Comparison of ENCODE assay signal across 8 cellular contexts in the genomic region with DNA sequence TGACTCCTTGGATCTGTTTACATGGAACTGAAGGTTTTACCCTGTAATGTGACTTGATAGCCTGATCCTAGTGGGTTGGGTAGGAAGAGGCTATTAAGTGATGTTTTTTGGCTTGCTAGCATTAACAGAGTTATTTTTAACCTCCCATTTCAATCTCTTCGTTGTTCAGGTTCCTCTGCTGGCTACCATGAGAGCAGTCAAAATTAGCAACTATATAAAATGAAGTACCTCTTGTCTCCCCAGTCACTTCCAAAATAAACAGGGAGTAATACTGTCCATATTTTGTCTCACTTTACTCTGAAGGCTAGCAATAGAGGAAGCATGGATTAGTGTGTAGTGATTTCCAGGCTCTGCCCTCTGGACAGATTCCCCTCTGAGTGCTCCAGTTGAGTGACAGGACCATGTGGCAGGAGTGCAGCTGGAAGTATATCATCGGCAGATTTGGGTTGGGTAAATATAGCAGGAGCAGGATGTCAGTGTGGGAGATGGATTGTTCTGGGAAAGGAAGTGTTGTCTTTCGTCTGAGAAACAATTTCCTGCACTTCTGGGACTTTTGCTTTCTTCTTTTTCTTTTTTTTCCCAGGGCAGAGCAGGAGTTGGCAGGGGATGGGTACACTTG. TPM values are rescaled to one million over a fixed set of nuclear protein-coding genes. Genes with fewer than 3 reads are reported as not detected.
A peak's percentile ranks its signal among the peaks of the same experiment; 100 is the strongest.
DNase-seq lines count a peak whose midpoint lies in the region; ATAC-seq and TF ChIP-seq lines count a peak whose summit lies in the region.
"Had no signal": no experiment of that assay in that cellular context is flagged by ENCODE, and none has a peak within 500 bp of the region (broad histone marks: within the 10 kb centered on the region; RNA-seq: fewer than 3 reads in every experiment).

No MANE protein-coding gene starts in this region.

- H3K9me3 Mint-ChIP-seq in HFFc6 = no peaks in the 10 kb centered on the region

- TF ChIP-seq CTCF in HFFc6 (IDR thresholded peaks at IDR 0.05) (no peak), gastroesophageal sphincter (IDR thresholded peaks at IDR 0.05) (no peak)

- peaks cover 33% of the 10 kb centered on the region for H3K4me1 Mint-ChIP-seq in HFFc6 (ENCODE audit: low read depth)

- H3K27ac ChIP-seq in gastroesophageal sphincter = peak overlapping the region; percentile 42 to 44 (median 42)

- no peaks in the 10 kb centered on the region for H3K9me3 ChIP-seq in gastroesophageal sphincter

- H3K36me3 Mint-ChIP-seq in HFFc6 (ENCODE audit: low read depth) = no peaks in the 10 kb centered on the region

- H3K27me3 Mint-ChIP-seq in HFFc6 (ENCODE audit: insufficient read depth) = no peaks in the 10 kb centered on the region; the same call in 1 of the 2 replicates

- peaks cover 0 to 30% (median 8%) of the 10 kb centered on the region in 3 donors for H3K4me1 ChIP-seq in gastroesophageal sphincter

- H3K4me3 Mint-ChIP-seq in HFFc6 = peak overlapping the region; percentile 27; the same call in 1 of the 2 replicates

- H3K4me3 ChIP-seq in gastroesophageal sphincter = peak overlapping the region in 1 of 2 donors; percentile 10
- peak overlapping the region; percentile 21 for H3K4me3 ChIP-seq in skeletal muscle cell (ENCODE audit: low read depth, low read length)

- 0% methylated on average over 3 of the region's 3 CpGs for WGBS in gastroesophageal sphincter (ENCODE audit: low coverage in 1 of 2), 2 donors

- ATAC-seq in gastroesophageal sphincter (no peak), GM19351 (IDR thresholded peaks at IDR 0.05; ENCODE audit: unreplicated experiment) (no peak), HG03045 (IDR thresholded peaks at IDR 0.05; ENCODE audit: unreplicated experiment) (no peak)

- no peak for TF ChIP-seq POLR2A in gastroesophageal sphincter (IDR thresholded peaks at IDR 0.05)

- H3K27ac Mint-ChIP-seq in HFFc6 = peak overlapping the region; percentile 67

- no peaks in the 10 kb centered on the region for H3K27me3 ChIP-seq in gastroesophageal sphincter

- DNase-seq in HFFc6 (no peak), SHP77 treated with DMSO at 0.1 percent for 48 hours (lab: John Stamatoyannopoulos, UW) (peak; percentile 86), skeletal muscle cell (ENCODE audit: low read depth) (no peak), mucosa of gallbladder (ENCODE audit: low spot score) (no peak)
- DNase-seq: activated effector memory CD4-positive, alpha-beta T cell treated with Interleukin-2 at 50 U/mL for 16 hours had no signal

- H3K36me3 ChIP-seq in gastroesophageal sphincter = peaks cover 0 to 12% of the 10 kb centered on the region in 2 donors

- no peak for TF ChIP-seq EP300 in gastroesophageal sphincter (IDR thresholded peaks at IDR 0.05)

RNA-seq across cellular contexts. Expression of a gene that starts 35.2 kb away (rescaled TPM):
- 10 to 100 TPM; 67.2 to 83.6 (median 74.2) TPM for total RNA-seq in HFFc6 (2021; fragmentation: NEBNext Ultra II Directional; extraction: Animal tissue kit (Norgen Biotek cat#: 25700))
- total RNA-seq in gastroesophageal sphincter (10 to 100 TPM; 32.0 to 54.7 (median 39.4) TPM), mucosa of gallbladder (52.8 TPM)

RNA-seq across cellular contexts. Expression of a gene that starts 39.2 kb away (rescaled TPM):
- under 1 TPM in 1 of 6 experiments, not detected in 5; 0.14 TPM for total RNA-seq in HFFc6 (2021; fragmentation: NEBNext Ultra II Directional; extraction: Animal tissue kit (Norgen Biotek cat#: 25700))
- total RNA-seq in gastroesophageal sphincter = under 1 TPM in 1 of 4 donors, not detected in 3; 0.30 TPM
- not detected for total RNA-seq in mucosa of gallbladder

RNA-seq across cellular contexts. Expression of a gene that starts 54.4 kb away (rescaled TPM):
- under 1 TPM in 4 of 6 experiments, not detected in 2; 0.11 to 0.21 (median 0.16) TPM for total RNA-seq in HFFc6 (2021; fragmentation: NEBNext Ultra II Directional; extraction: Animal tissue kit (Norgen Biotek cat#: 25700))
- total RNA-seq in gastroesophageal sphincter = under 1 TPM in 1 of 4 donors, not detected in 3; 0.81 TPM
- total RNA-seq in mucosa of gallbladder = not detected
